ENCODE assay signal across 29 cellular contexts in genomic region chr12:72511493-72511892, GRCh38.
DNase-seq lines count a peak whose midpoint lies in the region; ATAC-seq, FAIRE-seq and TF ChIP-seq lines count a peak whose summit lies in the region.
"Had no signal": no experiment of that assay in that cellular context is flagged by ENCODE, and none has a peak within 500 bp of the region (broad histone marks: within the 10 kb centered on the region; RNA-seq: fewer than 3 reads in every experiment).

No MANE protein-coding gene starts in this region.

- ATAC-seq in body of pancreas (peak; percentile 41), pancreas (peak in 3 of 4 donors; percentile 54 to 63 (median 55)), GM21529 (IDR thresholded peaks at IDR 0.05; ENCODE audit: unreplicated experiment) (no peak)
- ATAC-seq: activated CD4-positive, CD25-positive, alpha-beta regulatory T cell treated with anti-CD3 and anti-CD28 coated beads, Interleukin-2, amount 50 U/mL, for 24 hours; gastrocnemius medialis; naive thymus-derived CD8-positive, alpha-beta T cell had no signal

- H3K36me3 ChIP-seq in body of pancreas (replicated peaks in 1 of 2; ENCODE audit: insufficient read depth in 1 of 2, low read depth in 2 of 2) (no peaks in the 10 kb centered on the region), pancreas (no peaks in the 10 kb centered on the region)
- H3K36me3 ChIP-seq: gastrocnemius medialis, uterus had no signal

- FAIRE-seq in islet of Langerhans (lab: Jason Lieb, UNC) (peak; percentile 68), pancreas (lab: Jason Lieb, UNC) (no peak)
- FAIRE-seq: GM12891, HTR-8/SVneo, keratinocyte had no signal

- DNase-seq in EH (ENCODE audit: low read depth): peak; percentile 13
- no peak for DNase-seq in body of pancreas
- no peak for DNase-seq in pancreas
- no peak for DNase-seq in NCI-H187 treated with DMSO at 0.1 percent for 48 hours (lab: John Stamatoyannopoulos, UW)
- no peak for DNase-seq in immature natural killer cell
- no peak for DNase-seq in activated effector memory CD4-positive, alpha-beta T cell treated with anti-CD3 and anti-CD28 coated beads, Interleukin-2, amount 50 U/mL, for 16 hours
- DNase-seq: activated CD4-positive, alpha-beta T cell treated with anti-CD3 and anti-CD28 coated beads, Interleukin-2, amount 50 U/mL, for 4 hours; activated naive CD4-positive, alpha-beta T cell treated with Interleukin-2 at 50 U/mL for 16 hours; AML-193; CD4-positive, CD25-positive, alpha-beta regulatory T cell; gastrocnemius medialis; H9; KBM-7; naive thymus-derived CD8-positive, alpha-beta T cell; NCI-H1105 treated with DMSO at 0.1 percent for 48 hours; NCI-H2029; NCI-H526; PC-9; stimulated activated naive CD4-positive, alpha-beta T cell; T-helper 2 cell; uterus had no signal

- TF ChIP-seq POLR2A in body of pancreas (IDR thresholded peaks at IDR 0.05): no peak

- no peak overlapping the region for H3K27ac Mint-ChIP-seq in immature natural killer cell
- H3K27ac Mint-ChIP-seq: CD4-positive, CD25-positive, alpha-beta regulatory T cell; H9; naive thymus-derived CD8-positive, alpha-beta T cell had no signal

- 48 to 55% methylated on average over 2 of the region's 2 CpGs for WGBS in body of pancreas, 2 donors
- 45 to 48% methylated on average over 2 of the region's 2 CpGs for WGBS in pancreas, 2 donors

- H3K4me1 ChIP-seq in body of pancreas (peaks cover 16% of the 10 kb centered on the region), pancreas (peaks cover 0 to 18% (median 13%) of the 10 kb centered on the region in 3 donors)
- H3K4me1 ChIP-seq: gastrocnemius medialis, uterus had no signal

- H3K4me1 Mint-ChIP-seq in immature natural killer cell: no peaks in the 10 kb centered on the region
- H3K4me1 Mint-ChIP-seq: CD4-positive, CD25-positive, alpha-beta regulatory T cell; naive thymus-derived CD8-positive, alpha-beta T cell had no signal

- H3K36me3 Mint-ChIP-seq in immature natural killer cell: no peaks in the 10 kb centered on the region
- H3K36me3 Mint-ChIP-seq: brain; CD4-positive, CD25-positive, alpha-beta regulatory T cell; naive thymus-derived CD8-positive, alpha-beta T cell had no signal

- H3K9me3 ChIP-seq in body of pancreas (no peaks in the 10 kb centered on the region), pancreas (no peaks in the 10 kb centered on the region)
- H3K9me3 ChIP-seq: gastrocnemius medialis, uterus had no signal

- TF ChIP-seq CTCF in body of pancreas (IDR thresholded peaks at IDR 0.05) (no peak), pancreas (IDR thresholded peaks at IDR 0.05) (no peak)

- H3K9me3 Mint-ChIP-seq in immature natural killer cell: peaks cover 7 to 21% (median 8%) of the 10 kb centered on the region in 6 donors
- H3K9me3 Mint-ChIP-seq: brain, H9 had no signal

- H3K4me3 Mint-ChIP-seq in immature natural killer cell: no peak overlapping the region
- H3K4me3 Mint-ChIP-seq: brain; CD4-positive, CD25-positive, alpha-beta regulatory T cell; H9; naive thymus-derived CD8-positive, alpha-beta T cell had no signal

- H3K4me3 ChIP-seq in body of pancreas (no peak overlapping the region), pancreas (no peak overlapping the region)
- H3K4me3 ChIP-seq: gastrocnemius medialis, PC-9, skin epidermis, uterus had no signal

- intact Hi-C loops in body of pancreas (cut with DNase I) (no loop called here), pancreas (cut with DNase I) (no loop called here)

- H3K27me3 ChIP-seq in body of pancreas: no peaks in the 10 kb centered on the region
- no peaks in the 10 kb centered on the region for H3K27me3 ChIP-seq in pancreas
- H3K27me3 ChIP-seq: gastrocnemius medialis, uterus had no signal

- H3K27ac ChIP-seq in body of pancreas (peak overlapping the region in 3 of 4 donors; percentile 10 to 67 (median 37)), pancreas (peak overlapping the region in 2 of 4 donors; percentile 4 to 19)
- H3K27ac ChIP-seq: gastrocnemius medialis, PC-9, skin epidermis, uterus had no signal

- peaks cover 0 to 3% (median 2%) of the 10 kb centered on the region in 3 donors for H3K27me3 Mint-ChIP-seq in immature natural killer cell (ENCODE audit: low read depth in 3 of 3)
- H3K27me3 Mint-ChIP-seq: brain; CD4-positive, CD25-positive, alpha-beta regulatory T cell; naive thymus-derived CD8-positive, alpha-beta T cell had no signal
